Comparison of ENCODE assay signal across 16 cellular contexts in genomic region chr19:768424-768823, GRCh38. TPM values are rescaled to one million over a fixed set of nuclear protein-coding genes. Genes with fewer than 3 reads are reported as not detected.
DNase-seq lines count a peak whose midpoint lies in the region; ATAC-seq and TF ChIP-seq lines count a peak whose summit lies in the region.
"Had no signal": no experiment of that assay in that cellular context is flagged by ENCODE, and none has a peak within 500 bp of the region (broad histone marks: within the 10 kb centered on the region; RNA-seq: fewer than 3 reads in every experiment).

No MANE protein-coding gene starts in this region.

- H3K4me1 ChIP-seq in mesodermal cell (ENCODE audit: control insufficient read depth, insufficient read depth, low read length, poor library complexity, severe bottlenecking) (peaks cover 5% of the 10 kb centered on the region), adrenal gland (replicated peaks in 1 of 2) (no peaks in the 10 kb centered on the region)
- H3K4me1 ChIP-seq: BE2C had no signal

- no peak for TF ChIP-seq POLR2A in adrenal gland (IDR thresholded peaks at IDR 0.05)

- in situ Hi-C loops in ACHN (cut with HindIII; ENCODE audit: low pct_ligation_motif_present, low pct_unique_long_range_greater_than_20kb, low sequenced_read_pairs), result no loop called here

- H3K4me1 Mint-ChIP-seq in activated T-helper 17 cell treated with anti-CD3 and anti-CD28 coated beads, Interleukin-2, amount 50 U/mL, for 72 hours, result no peaks in the 10 kb centered on the region

- no peak overlapping the region for H3K4me3 ChIP-seq in choroid plexus epithelial cell (ENCODE audit: low read depth, low read length)
- H3K4me3 ChIP-seq in mesodermal cell (ENCODE audit: extremely low read depth, insufficient read depth, low read length, poor library complexity, severe bottlenecking), result no peak overlapping the region
- no peak overlapping the region for H3K4me3 ChIP-seq in adrenal gland
- H3K4me3 ChIP-seq: esophagus muscularis mucosa had no signal

- no peak for ATAC-seq in activated T-helper 17 cell treated with anti-CD3 and anti-CD28 coated beads, Interleukin-2, amount 50 U/mL, for 72 hours (replicated peaks)

- H3K36me3 Mint-ChIP-seq in activated T-helper 17 cell treated with anti-CD3 and anti-CD28 coated beads, Interleukin-2, amount 50 U/mL, for 72 hours (ENCODE audit: low read depth), result no peaks in the 10 kb centered on the region

- peaks cover 6% of the 10 kb centered on the region for H3K27me3 Mint-ChIP-seq in activated T-helper 17 cell treated with anti-CD3 and anti-CD28 coated beads, Interleukin-2, amount 50 U/mL, for 72 hours

- H3K36me3 ChIP-seq in mesodermal cell (ENCODE audit: control insufficient read depth, insufficient read depth, low read length), result no peaks in the 10 kb centered on the region
- H3K36me3 ChIP-seq in adrenal gland (replicated peaks in 1 of 2), result no peaks in the 10 kb centered on the region
- H3K36me3 ChIP-seq: BE2C, esophagus muscularis mucosa had no signal

- WGBS in mesodermal cell (ENCODE audit: insufficient coverage in 2 of 2), 2 experiments, result 71 to 75% methylated on average over 13 to 14 of the region's 14 CpGs
- 69 to 76% (median 73%) methylated on average over 14 of the region's 14 CpGs for WGBS in adrenal gland, 4 donors

- intact Hi-C loops in adrenal gland (cut with DNase I), result loop anchor here in 1 of 2 donors (10.0 kb wide), 1 partner anchor 206 kb away; no protein-coding TSS in a partner anchor
- intact Hi-C loops in posterior vena cava (cut with DNase I), result loop anchor here in 1 of 2 donors (5.0 to 10.0 kb wide), 2 partner anchors 149 to 226 kb away; partner anchors contain the start of gene KISS1R

- H3K27ac ChIP-seq in mesodermal cell (ENCODE audit: low read depth, low read length, severe bottlenecking) (peak overlapping the region; percentile 79), adrenal gland (peak overlapping the region in 1 of 5 donors; percentile 53)
- H3K27ac ChIP-seq: esophagus muscularis mucosa, parathyroid adenoma had no signal

- no peak overlapping the region for H3K4me3 Mint-ChIP-seq in activated T-helper 17 cell treated with anti-CD3 and anti-CD28 coated beads, Interleukin-2, amount 50 U/mL, for 72 hours

- TF ChIP-seq CTCF in choroid plexus epithelial cell (conservative IDR thresholded peaks at IDR 0.05; ENCODE audit: low read depth, low read length) (no peak), adrenal gland (IDR thresholded peaks at IDR 0.05) (no peak)

- DNase-seq in ACHN (peak; percentile 90), HS-27A (ENCODE audit: low read depth) (peak; percentile 51), choroid plexus epithelial cell (ENCODE audit: low read depth) (peak; percentile 85), adrenal gland (no peak), posterior vena cava (ENCODE audit: low spot score) (no peak), KG1 (lab: John Stamatoyannopoulos, UW) (no peak)
- DNase-seq: BE2C, Kasumi-1, substantia nigra, T-helper 2 cell had no signal

- no peaks in the 10 kb centered on the region for H3K27me3 ChIP-seq in adrenal gland
- H3K27me3 ChIP-seq: BE2C had no signal

- no peaks in the 10 kb centered on the region for H3K9me3 Mint-ChIP-seq in activated T-helper 17 cell treated with anti-CD3 and anti-CD28 coated beads, Interleukin-2, amount 50 U/mL, for 72 hours

- H3K27ac Mint-ChIP-seq in activated T-helper 17 cell treated with anti-CD3 and anti-CD28 coated beads, Interleukin-2, amount 50 U/mL, for 72 hours, result no peak overlapping the region

- H3K9me3 ChIP-seq in mesodermal cell (ENCODE audit: control insufficient read depth, low read length) (no peaks in the 10 kb centered on the region), adrenal gland (replicated peaks in 1 of 3) (no peaks in the 10 kb centered on the region)
- H3K9me3 ChIP-seq: BE2C, esophagus muscularis mucosa had no signal

RNA-seq across cellular contexts. Expression of gene MISP, which starts 17.5 kb away (rescaled TPM):
- 0.37 TPM for polyA plus RNA-seq in mesodermal cell (2013, experiment 1 of 2)
- polyA plus RNA-seq in mesodermal cell (2013, experiment 2 of 2), result 0.15 TPM
- under 1 TPM in 3 of 8 donors, not detected in 5; 0.11 to 0.43 (median 0.18) TPM for total RNA-seq in adrenal gland
- under 1 TPM in 2 of 3 donors, not detected in 1; 0.08 to 0.10 TPM for polyA plus RNA-seq in adrenal gland
- under 1 TPM in 1 of 2 donors, not detected in 1; 0.14 TPM for total RNA-seq in posterior vena cava
- total RNA-seq in activated T-helper 17 cell treated with anti-CD3 and anti-CD28 coated beads, Interleukin-2, amount 50 U/mL, for 72 hours, result under 1 TPM; 0.45 to 0.50 TPM
- total RNA-seq: H4 had no signal

RNA-seq across cellular contexts. Expression of gene PTBP1, which starts 28.8 kb away (rescaled TPM):
- 293 TPM for polyA plus RNA-seq in mesodermal cell (2013, experiment 1 of 2)
- 257 TPM for polyA plus RNA-seq in mesodermal cell (2013, experiment 2 of 2)
- total RNA-seq in adrenal gland, result 100 to 1,000 TPM; 135 to 236 (median 194) TPM
- polyA plus RNA-seq in adrenal gland, result 100 to 1,000 TPM; 108 to 146 (median 128) TPM
- total RNA-seq in posterior vena cava, result 100 to 1,000 TPM; 151 to 168 TPM
- total RNA-seq in activated T-helper 17 cell treated with anti-CD3 and anti-CD28 coated beads, Interleukin-2, amount 50 U/mL, for 72 hours, result 100 to 1,000 TPM; 405 to 726 TPM

RNA-seq across cellular contexts. Expression of gene PLPPR3, which starts 53.3 kb away (rescaled TPM):
- 65.4 TPM for polyA plus RNA-seq in mesodermal cell (2013, experiment 1 of 2)
- 47.5 TPM for polyA plus RNA-seq in mesodermal cell (2013, experiment 2 of 2)
- total RNA-seq in adrenal gland, result under 1 TPM in 2 of 8 donors, not detected in 6; 0.14 to 0.32 TPM
- polyA plus RNA-seq in adrenal gland, result under 1 TPM in 2 of 3 donors, not detected in 1; 0.08 to 0.10 TPM
- total RNA-seq in posterior vena cava, result not detected
- total RNA-seq in activated T-helper 17 cell treated with anti-CD3 and anti-CD28 coated beads, Interleukin-2, amount 50 U/mL, for 72 hours, result not detected
- total RNA-seq: esophagus muscularis mucosa had no signal
- polyA plus RNA-seq: liver had no signal

RNA-seq across cellular contexts. Expression of gene AZU1, which starts 59.2 kb away (rescaled TPM):
- 1.1 TPM for polyA plus RNA-seq in mesodermal cell (2013, experiment 1 of 2)
- polyA plus RNA-seq in mesodermal cell (2013, experiment 2 of 2), result 1.3 TPM
- total RNA-seq in adrenal gland (under 1 TPM in 4 of 8 donors, not detected in 4; 0.23 to 0.87 (median 0.40) TPM), posterior vena cava (under 1 TPM in 1 of 2 donors, not detected in 1; 0.29 TPM)
- 1 to 10 TPM in 1 of 3 donors, under 1 TPM in 1, not detected in 1; 0.30 to 1.1 TPM for polyA plus RNA-seq in adrenal gland
- total RNA-seq in activated T-helper 17 cell treated with anti-CD3 and anti-CD28 coated beads, Interleukin-2, amount 50 U/mL, for 72 hours, result under 1 TPM in 1 of 2 donors, not detected in 1; 0.19 TPM
- total RNA-seq: H4 had no signal

RNA-seq across cellular contexts. Expression of gene PALM, which starts 59.7 kb away (rescaled TPM):
- 54.7 TPM for polyA plus RNA-seq in mesodermal cell (2013, experiment 1 of 2)
- 45.9 TPM for polyA plus RNA-seq in mesodermal cell (2013, experiment 2 of 2)
- total RNA-seq in adrenal gland (10 to 100 TPM; 27.2 to 63.3 (median 50.8) TPM), posterior vena cava (100 to 1,000 TPM in 1 of 2 donors, 10 to 100 TPM in 1; 89.6 to 128 TPM)
- polyA plus RNA-seq in adrenal gland, result 10 to 100 TPM in 2 of 3 donors, 1 to 10 TPM in 1; 3.9 to 72.2 (median 49.7) TPM
- total RNA-seq in activated T-helper 17 cell treated with anti-CD3 and anti-CD28 coated beads, Interleukin-2, amount 50 U/mL, for 72 hours, result under 1 TPM in 1 of 2 donors, not detected in 1; 0.26 TPM

Comparison
In these comparisons a context has a peak if more than half of its experiments do, and no peak if none do; other contexts are left out.
1. DNase-seq: peak in ACHN (single experiment), HS-27A (single experiment) and choroid plexus epithelial cell (single experiment); none in adrenal gland (0 of 7), posterior vena cava (single experiment) and KG1 (single experiment).